8 cellular contexts compared by ENCODE assay signal in genomic region chr9:131366745-131367401, GRCh38. TPM values are rescaled to one million over a fixed set of nuclear protein-coding genes. Genes with fewer than 3 reads are reported as not detected.
DNase-seq lines count a peak whose midpoint lies in the region; ATAC-seq and TF ChIP-seq lines count a peak whose summit lies in the region.

No MANE protein-coding gene starts in this region.

- no peak overlapping the region for H3K27ac ChIP-seq in gastroesophageal sphincter

- TF ChIP-seq CTCF in GM12875 (IDR thresholded peaks at IDR 0.05; ENCODE audit: borderline replicate concordance, insufficient read depth, low read depth, low read length) (0 out of 2 replicates have a peak, but pooled peaks have one; percentile 12), gastroesophageal sphincter (IDR thresholded peaks at IDR 0.05) (peak in 3 of 4 experiments; percentile 14 to 51 (median 22)), retinal pigment epithelial cell (conservative IDR thresholded peaks at IDR 0.05; ENCODE audit: low read depth, low read length) (peak; percentile 73)

- no peak for TF ChIP-seq EP300 in gastroesophageal sphincter (IDR thresholded peaks at IDR 0.05)

- peaks cover 0 to 9% (median 0%) of the 10 kb centered on the region in 3 donors for H3K4me1 ChIP-seq in gastroesophageal sphincter

- H3K27me3 ChIP-seq in gastroesophageal sphincter = no peaks in the 10 kb centered on the region

- ATAC-seq in gastroesophageal sphincter = peak; percentile 53
- no peak for ATAC-seq in HG03280 (IDR thresholded peaks at IDR 0.05; ENCODE audit: unreplicated experiment)

- no peaks in the 10 kb centered on the region for H3K36me3 ChIP-seq in gastroesophageal sphincter

- DNase-seq in RPMI7951 (ENCODE audit: low read depth) (peak; percentile 56), retinal pigment epithelial cell (ENCODE audit: low read depth) (peak; percentile 76), occipital lobe (lab: John Stamatoyannopoulos, UW) (no peak)
- DNase-seq in activated CD4-positive, alpha-beta T cell treated with anti-CD3 and anti-CD28 coated beads for 1 hour = no peak
- DNase-seq in activated CD8-positive, alpha-beta memory T cell treated with anti-CD3 and anti-CD28 coated beads, Interleukin-2, amount 50 U/mL, for 48 hours = no peak

- TF ChIP-seq POLR2A in gastroesophageal sphincter (IDR thresholded peaks at IDR 0.05) = no peak

- H3K4me3 ChIP-seq in GM12875 (ENCODE audit: low read depth, low read length) (no peak overlapping the region), gastroesophageal sphincter (no peak overlapping the region), retinal pigment epithelial cell (ENCODE audit: low read length) (no peak overlapping the region)

- no peaks in the 10 kb centered on the region for H3K9me3 ChIP-seq in gastroesophageal sphincter

- 31 to 61% methylated on average over 3 to 6 of the region's 6 CpGs for WGBS in gastroesophageal sphincter (ENCODE audit: low coverage in 1 of 2), 2 donors

RNA-seq across cellular contexts. Expression of gene PRRC2B, which starts 27.0 kb away (rescaled TPM):
- 17.4 and 30.6 TPM in 2 replicates for total RNA-seq in RPMI7951 (2014; rRNA removed; shearing (Covaris generic))
- total RNA-seq in gastroesophageal sphincter (100 to 1,000 TPM; 102 to 198 (median 108) TPM), occipital lobe (118 TPM)

Comparison
In these comparisons a context has a peak if more than half of its experiments do, and no peak if none do; other contexts are left out.
1. CTCF ChIP-seq: peak in every context shown above with its lines; median percentile 73 in retinal pigment epithelial cell; 22 in gastroesophageal sphincter; 12 in GM12875.
2. DNase-seq: peak in RPMI7951 (single experiment) and retinal pigment epithelial cell (single experiment); none in activated CD4-positive, alpha-beta T cell treated with anti-CD3 and anti-CD28 coated beads for 1 hour (single experiment), occipital lobe (single experiment) and activated CD8-positive, alpha-beta memory T cell treated with anti-CD3 and anti-CD28 coated beads, Interleukin-2, amount 50 U/mL, for 48 hours (single experiment).